ENCODE assay signal across 1 cellular context in genomic region chr4:98509641-98510170, GRCh38.
TF ChIP-seq lines count a peak whose summit lies in the region.

No MANE protein-coding gene starts in this region.

TF ChIP-seq in SK-N-SH, 30 proteins besides CTCF, POLR2A, EP300 and RAD21 (continued from another document):
- TF ChIP-seq PBX3 (IDR thresholded peaks at IDR 0.05) = no peak
